ENCODE assay signal across 15 cellular contexts in the genomic region with DNA sequence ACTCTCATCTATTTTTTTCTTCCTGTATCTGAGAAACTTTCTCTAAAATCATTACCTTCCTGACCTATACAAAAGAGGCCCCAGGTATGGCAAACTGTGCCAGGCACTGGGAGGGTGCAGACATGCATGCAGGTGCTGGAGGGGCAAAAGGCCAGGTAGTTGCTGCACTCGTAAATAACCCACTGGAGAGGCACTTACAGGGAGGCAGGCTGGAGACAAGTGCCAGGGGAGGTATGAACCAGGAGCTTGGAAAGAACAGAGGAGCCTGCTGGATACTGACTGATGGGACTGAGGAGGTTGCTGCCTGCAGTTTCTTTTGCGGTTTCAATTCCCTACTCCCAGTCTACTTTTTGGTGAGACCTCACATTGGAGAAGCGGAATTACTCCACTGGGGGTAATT.
DNase-seq lines count a peak whose midpoint lies in the region; ATAC-seq and TF ChIP-seq lines count a peak whose summit lies in the region.
"Had no signal": no experiment of that assay in that cellular context is flagged by ENCODE, and none has a peak within 500 bp of the region (broad histone marks: within the 10 kb centered on the region; RNA-seq: fewer than 3 reads in every experiment).

No MANE protein-coding gene starts in this region.

- BruUV-seq in MCF 10A (replicated peaks; lab: Mats Ljungman, UMichigan): no TSS peak

- CTCF ChIA-PET in MCF 10A (lab: Yijun Ruan, JAX): interaction anchor here (0.7 kb wide), 1 partner anchor 199 kb away, joined by 3 read pairs; no protein-coding TSS in a partner anchor

- POLR2A ChIA-PET in MCF 10A (lab: Yijun Ruan, JAX): no interaction called here

- H3K27ac Mint-ChIP-seq in MCF 10A (ENCODE audit: low read depth, unreplicated experiment): no peak overlapping the region

- H3K36me3 Mint-ChIP-seq in MCF 10A (ENCODE audit: insufficient read depth, unreplicated experiment): no peaks in the 10 kb centered on the region

- peaks cover under 1% of the 10 kb centered on the region for H3K9me3 Mint-ChIP-seq in MCF 10A (ENCODE audit: unreplicated experiment)

- ATAC-seq in GM18519 (IDR thresholded peaks at IDR 0.05; ENCODE audit: low FRiP score, unreplicated experiment): no peak

- peak; percentile 21 for DNase-seq in NCI-H748 (lab: John Stamatoyannopoulos, UW; ENCODE audit: unreplicated experiment)
- DNase-seq in NCI-H748 treated with DMSO at 0.1 percent for 48 hours (lab: John Stamatoyannopoulos, UW): no peak
- peak; percentile 75 for DNase-seq in NCI-H2029 (lab: John Stamatoyannopoulos, UW)
- peak; percentile 52 for DNase-seq in NCI-H510A treated with DMSO at 0.1 percent for 48 hours (lab: John Stamatoyannopoulos, UW)
- no peak for DNase-seq in NCI-H2227 treated with DMSO at 0.1 percent for 48 hours (lab: John Stamatoyannopoulos, UW)
- DNase-seq in MCF 10A (ENCODE audit: unreplicated experiment): no peak
- no peak for DNase-seq in Ammon's horn (ENCODE audit: low spot score)
- DNase-seq: C1 segment of cervical spinal cord; DMS53; HCEC 1CT; NCI-H1048; NCI-H446; NK-92 treated with Interleukin-12 subunit alpha and Interleukin-12 subunit beta, amount 100 ng/mL, for 24 hours; T1000 had no signal

- no peak overlapping the region for H3K4me3 Mint-ChIP-seq in MCF 10A (ENCODE audit: unreplicated experiment)

- H3K27me3 Mint-ChIP-seq in MCF 10A (ENCODE audit: insufficient read depth, unreplicated experiment): no peaks in the 10 kb centered on the region

- TF ChIP-seq CTCF in MCF 10A (IDR thresholded peaks at IDR 0.05; ENCODE audit: unreplicated experiment): no peak

- intact Hi-C loops in MCF 10A (cut with micrococcal nuclease): no loop called here

- H3K4me1 Mint-ChIP-seq in MCF 10A (ENCODE audit: insufficient read depth, unreplicated experiment): no peaks in the 10 kb centered on the region

Comparison
In these comparisons a context has a peak if more than half of its experiments do, and no peak if none do; other contexts are left out.
1. DNase-seq: peak in NCI-H748 (single experiment), NCI-H2029 (single experiment) and NCI-H510A treated with DMSO at 0.1 percent for 48 hours (single experiment); none in NCI-H748 treated with DMSO at 0.1 percent for 48 hours (single experiment), NCI-H2227 treated with DMSO at 0.1 percent for 48 hours (single experiment), MCF 10A (single experiment) and Ammon's horn (single experiment).